Comparison of ENCODE assay signal across 19 cellular contexts in the genomic region with DNA sequence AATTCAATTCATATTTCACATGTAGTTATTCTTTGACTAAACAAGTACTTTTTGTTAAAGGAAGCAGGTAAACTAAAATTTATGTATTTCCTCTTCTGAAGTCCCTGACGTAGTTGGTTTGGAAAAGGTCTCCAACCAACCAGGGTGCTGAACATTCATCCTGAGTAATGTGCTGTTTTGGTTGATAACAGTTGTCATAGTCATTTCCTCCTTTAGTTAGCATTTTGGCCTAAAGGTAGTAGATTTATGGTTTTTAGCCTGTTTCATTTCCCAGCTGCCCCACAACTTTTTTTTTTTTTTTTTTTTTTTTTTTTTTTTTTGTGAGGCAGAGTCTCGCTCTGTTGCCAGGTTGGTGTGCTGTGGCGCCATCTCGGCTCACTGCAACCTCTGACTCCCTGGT.
"Had no signal": no experiment of that assay in that cellular context is flagged by ENCODE, and none has a peak within 500 bp of the region (broad histone marks: within the 10 kb centered on the region; RNA-seq: fewer than 3 reads in every experiment).

No MANE protein-coding gene starts in this region.

- H3K4me3 Mint-ChIP-seq: endodermal cell; natural killer cell; neural crest cell; stimulated activated memory B cell treated with anti-CD40 and anti-IgM and Interleukin-4, amounts not matched to agents 10 μg/mL and 1 μg/mL and 100 μg/mL, for 72 hours; stimulated activated naive CD8-positive, alpha-beta T cell treated with anti-CD3 and anti-CD28 coated beads, Interleukin-15, Interleukin-2, amounts not matched to agents 100 ng/mL and 50 ng/mL, for 24 hours had no signal

- DNase-seq: colonic mucosa; dermis blood vessel endothelial cell; effector CD4-positive, alpha-beta T cell; endodermal cell; foreskin fibroblast; heart left ventricle; hypothalamus; kidney glomerular epithelial cell; natural killer cell; spleen; stimulated activated CD4-positive, alpha-beta T cell treated with anti-CD3 and anti-CD28 coated beads, Interleukin-15, amount 100 ng/mL, for 24 hours; stimulated activated CD4-positive, alpha-beta T cell treated with anti-CD3 and anti-CD28 coated beads, Interleukin-1b, Interleukin-23, amount 100 ng/mL, for 48 hours; stimulated activated CD4-positive, alpha-beta T cell treated with anti-CD3 and anti-CD28 coated beads, Interleukin-4, amount 100 ng/mL, for 24 hours; testis had no signal

- H3K36me3 Mint-ChIP-seq: natural killer cell; stimulated activated memory B cell treated with anti-CD40 and anti-IgM and Interleukin-4, amounts not matched to agents 10 μg/mL and 1 μg/mL and 100 μg/mL, for 72 hours had no signal

- H3K27ac ChIP-seq: colonic mucosa, heart left ventricle, spleen, testis, tibial nerve had no signal

- H3K27ac Mint-ChIP-seq: natural killer cell; stimulated activated memory B cell treated with anti-CD40 and anti-IgM and Interleukin-4, amounts not matched to agents 10 μg/mL and 1 μg/mL and 100 μg/mL, for 72 hours; stimulated activated naive CD8-positive, alpha-beta T cell treated with anti-CD3 and anti-CD28 coated beads, Interleukin-15, Interleukin-2, amounts not matched to agents 100 ng/mL and 50 ng/mL, for 24 hours had no signal

- H3K36me3 ChIP-seq: colonic mucosa, heart left ventricle, spleen, tibial nerve had no signal

- H3K9me3 Mint-ChIP-seq: endodermal cell; stimulated activated memory B cell treated with anti-CD40 and anti-IgM and Interleukin-4, amounts not matched to agents 10 μg/mL and 1 μg/mL and 100 μg/mL, for 72 hours; stimulated activated naive CD8-positive, alpha-beta T cell treated with anti-CD3 and anti-CD28 coated beads, Interleukin-15, Interleukin-2, amounts not matched to agents 100 ng/mL and 50 ng/mL, for 24 hours had no signal

- H3K4me1 Mint-ChIP-seq: natural killer cell; stimulated activated memory B cell treated with anti-CD40 and anti-IgM and Interleukin-4, amounts not matched to agents 10 μg/mL and 1 μg/mL and 100 μg/mL, for 72 hours had no signal

- FAIRE-seq: islet of Langerhans had no signal

- H3K27me3 ChIP-seq: colonic mucosa, heart left ventricle, spleen, testis, tibial nerve had no signal

- H3K4me1 ChIP-seq: colonic mucosa, heart left ventricle, spleen, testis, tibial nerve had no signal

- H3K27me3 Mint-ChIP-seq: stimulated activated memory B cell treated with anti-CD40 and anti-IgM and Interleukin-4, amounts not matched to agents 10 μg/mL and 1 μg/mL and 100 μg/mL, for 72 hours; stimulated activated naive CD8-positive, alpha-beta T cell treated with anti-CD3 and anti-CD28 coated beads, Interleukin-15, Interleukin-2, amounts not matched to agents 100 ng/mL and 50 ng/mL, for 24 hours had no signal

- H3K9me3 ChIP-seq: colonic mucosa, heart left ventricle, spleen, testis, tibial nerve had no signal

- H3K4me3 ChIP-seq: colonic mucosa, heart left ventricle, spleen, testis, tibial nerve had no signal
